In genomic region chr3:113908133-113908532, GRCh38 we compare ENCODE assay signal across 27 cellular contexts.
"Had no signal": no experiment of that assay in that cellular context is flagged by ENCODE, and none has a peak within 500 bp of the region (broad histone marks: within the 10 kb centered on the region; RNA-seq: fewer than 3 reads in every experiment).

No MANE protein-coding gene starts in this region.

- DNase-seq: colonic mucosa; cortex of kidney; effector CD8-positive, alpha-beta T cell; effector memory CD8-positive, alpha-beta T cell; endodermal cell; erythroblast; esophagus squamous epithelium; foreskin fibroblast; foreskin melanocyte; gastrocnemius medialis; glutamatergic neuron; head of caudate nucleus; heart right ventricle; hippocampal formation; left cardiac atrium; left lung; left ventricle myocardium superior; lower lobe of right lung; mesendoderm; midbrain; naive thymus-derived CD4-positive, alpha-beta T cell had no signal

- H3K36me3 Mint-ChIP-seq: naive thymus-derived CD4-positive, alpha-beta T cell had no signal

- H3K4me3 ChIP-seq: colonic mucosa, esophagus squamous epithelium, gastrocnemius medialis, heart right ventricle, left lung, lower lobe of right lung had no signal

- ATAC-seq: effector memory CD8-positive, alpha-beta T cell; esophagus mucosa; gastrocnemius medialis; heart right ventricle; left cardiac atrium; left lung; left ventricle myocardium superior; lower lobe of right lung; naive thymus-derived CD4-positive, alpha-beta T cell had no signal

- H3K27ac ChIP-seq: colonic mucosa, epithelial cell of prostate, esophagus squamous epithelium, gastrocnemius medialis, heart right ventricle, left lung, lower lobe of right lung had no signal

- H3K4me1 ChIP-seq: colonic mucosa, gastrocnemius medialis, heart right ventricle, left lung had no signal

- FAIRE-seq: endometrium, islet of Langerhans, keratinocyte had no signal

- H3K27me3 Mint-ChIP-seq: dendritic cell treated with granulocyte-macrophage colony-stimulating factor and Interleukin-4, amounts not matched to agents 40 ng/mL and 50 ng/mL, for 4 days; effector memory CD8-positive, alpha-beta T cell had no signal

- H3K27me3 ChIP-seq: colonic mucosa, esophagus squamous epithelium, gastrocnemius medialis, left lung had no signal

- H3K9me3 Mint-ChIP-seq: dendritic cell treated with granulocyte-macrophage colony-stimulating factor and Interleukin-4, amounts not matched to agents 40 ng/mL and 50 ng/mL, for 4 days; effector memory CD8-positive, alpha-beta T cell; naive thymus-derived CD4-positive, alpha-beta T cell had no signal

- H3K27ac Mint-ChIP-seq: dendritic cell treated with granulocyte-macrophage colony-stimulating factor and Interleukin-4, amounts not matched to agents 40 ng/mL and 50 ng/mL, for 4 days; effector memory CD8-positive, alpha-beta T cell; endodermal cell; naive thymus-derived CD4-positive, alpha-beta T cell had no signal

- H3K36me3 ChIP-seq: colonic mucosa, gastrocnemius medialis, heart right ventricle, left lung, lower lobe of right lung had no signal

- H3K4me3 Mint-ChIP-seq: dendritic cell treated with granulocyte-macrophage colony-stimulating factor and Interleukin-4, amounts not matched to agents 40 ng/mL and 50 ng/mL, for 4 days; effector memory CD8-positive, alpha-beta T cell; endodermal cell; naive thymus-derived CD4-positive, alpha-beta T cell had no signal

- H3K9me3 ChIP-seq: colonic mucosa, esophagus squamous epithelium, gastrocnemius medialis, left lung, lower lobe of right lung had no signal

- H3K4me1 Mint-ChIP-seq: endodermal cell had no signal
